In the genomic region with DNA sequence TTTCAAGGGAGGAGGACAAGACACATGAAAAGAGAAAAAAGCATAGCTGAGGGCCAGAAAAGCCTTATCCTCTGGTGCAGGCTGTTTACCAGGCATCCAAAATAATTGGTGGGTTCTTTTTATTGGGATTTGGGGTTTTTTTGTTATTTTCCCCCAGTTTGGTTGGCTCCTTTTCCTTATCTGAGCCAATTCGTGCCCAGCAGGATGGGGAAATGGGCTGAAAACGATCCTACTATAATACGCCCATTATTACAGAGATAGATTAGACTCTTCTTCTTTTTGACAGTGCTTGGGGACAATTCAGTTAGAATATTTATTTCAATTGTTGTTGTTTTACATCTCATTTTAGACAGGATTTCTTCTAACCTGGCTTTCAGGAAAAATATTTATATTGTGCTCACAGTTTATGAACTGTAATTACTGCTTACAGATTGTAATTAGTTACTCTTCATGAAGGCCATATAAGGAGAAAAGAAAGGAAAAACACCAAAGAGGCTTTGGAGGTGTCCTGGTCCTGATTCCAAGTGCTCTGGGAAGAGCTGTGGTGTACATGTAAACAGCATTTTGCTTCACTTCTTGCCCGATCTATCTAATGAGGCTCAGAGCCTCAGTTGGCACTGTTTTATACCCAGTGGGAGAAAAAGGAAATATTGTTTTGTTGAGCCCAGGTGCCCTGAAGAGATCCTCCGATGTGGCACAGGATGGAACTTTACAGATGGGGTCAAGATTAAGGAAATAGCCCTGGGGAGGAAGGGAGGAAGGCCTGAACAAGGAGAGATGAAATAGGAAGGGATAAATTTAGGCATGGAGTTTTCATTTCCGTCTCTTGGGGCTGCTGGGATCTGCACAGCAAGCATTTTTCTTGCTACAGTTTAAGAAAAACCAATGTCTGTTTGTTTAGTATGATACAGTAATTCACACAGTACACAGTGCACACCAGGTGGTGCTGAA, we compare ENCODE assay signal across 1 cellular context.
TF ChIP-seq lines count a peak whose summit lies in the region.

No MANE protein-coding gene starts in this region.

TF ChIP-seq in HepG2, 621 proteins besides CTCF, POLR2A, EP300 and RAD21 (continued from another document and continues in another):
- TF ChIP-seq, protein P1, sequence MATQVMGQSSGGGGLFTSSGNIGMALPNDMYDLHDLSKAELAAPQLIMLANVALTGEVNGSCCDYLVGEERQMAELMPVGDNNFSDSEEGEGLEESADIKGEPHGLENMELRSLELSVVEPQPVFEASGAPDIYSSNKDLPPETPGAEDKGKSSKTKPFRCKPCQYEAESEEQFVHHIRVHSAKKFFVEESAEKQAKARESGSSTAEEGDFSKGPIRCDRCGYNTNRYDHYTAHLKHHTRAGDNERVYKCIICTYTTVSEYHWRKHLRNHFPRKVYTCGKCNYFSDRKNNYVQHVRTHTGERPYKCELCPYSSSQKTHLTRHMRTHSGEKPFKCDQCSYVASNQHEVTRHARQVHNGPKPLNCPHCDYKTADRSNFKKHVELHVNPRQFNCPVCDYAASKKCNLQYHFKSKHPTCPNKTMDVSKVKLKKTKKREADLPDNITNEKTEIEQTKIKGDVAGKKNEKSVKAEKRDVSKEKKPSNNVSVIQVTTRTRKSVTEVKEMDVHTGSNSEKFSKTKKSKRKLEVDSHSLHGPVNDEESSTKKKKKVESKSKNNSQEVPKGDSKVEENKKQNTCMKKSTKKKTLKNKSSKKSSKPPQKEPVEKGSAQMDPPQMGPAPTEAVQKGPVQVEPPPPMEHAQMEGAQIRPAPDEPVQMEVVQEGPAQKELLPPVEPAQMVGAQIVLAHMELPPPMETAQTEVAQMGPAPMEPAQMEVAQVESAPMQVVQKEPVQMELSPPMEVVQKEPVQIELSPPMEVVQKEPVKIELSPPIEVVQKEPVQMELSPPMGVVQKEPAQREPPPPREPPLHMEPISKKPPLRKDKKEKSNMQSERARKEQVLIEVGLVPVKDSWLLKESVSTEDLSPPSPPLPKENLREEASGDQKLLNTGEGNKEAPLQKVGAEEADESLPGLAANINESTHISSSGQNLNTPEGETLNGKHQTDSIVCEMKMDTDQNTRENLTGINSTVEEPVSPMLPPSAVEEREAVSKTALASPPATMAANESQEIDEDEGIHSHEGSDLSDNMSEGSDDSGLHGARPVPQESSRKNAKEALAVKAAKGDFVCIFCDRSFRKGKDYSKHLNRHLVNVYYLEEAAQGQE (IDR thresholded peaks at IDR 0.05; ENCODE audit: borderline replicate concordance in 1 of 2, low read depth in 1 of 2, low read length in 2 of 2), result 0 out of 4 replicates have a peak, but pooled peaks of 1 of the 2 experiments have one; percentile 0
- TF ChIP-seq PAF1 (CRISPR knock-in tag; IDR thresholded peaks at IDR 0.05) (no peak), CCDC6 (CRISPR knock-in tag; IDR thresholded peaks at IDR 0.05) (no peak), MED1 (CRISPR knock-in tag; IDR thresholded peaks at IDR 0.05) (peak; percentile 45), CENPT (CRISPR knock-in tag; IDR thresholded peaks at IDR 0.05; ENCODE audit: low read depth) (no peak), ZNF205 (CRISPR knock-in tag; IDR thresholded peaks at IDR 0.05) (peak; percentile 18; the same call in 1 of the 2 replicates), ZNF567 (CRISPR knock-in tag; IDR thresholded peaks at IDR 0.05; ENCODE audit: borderline replicate concordance) (0 out of 2 replicates have a peak, but pooled peaks have one; percentile 66), PHB2 (IDR thresholded peaks at IDR 0.05; ENCODE audit: partially characterized antibody) (no peak), MIXL1 (CRISPR knock-in tag; IDR thresholded peaks at IDR 0.05) (peak; percentile 6; the same call in 1 of the 2 replicates), RXRB (CRISPR knock-in tag; IDR thresholded peaks at IDR 0.05; ENCODE audit: borderline replicate concordance) (peak; percentile 14), MIER3 (CRISPR knock-in tag; IDR thresholded peaks at IDR 0.05; ENCODE audit: borderline replicate concordance) (no peak), RAD51 (IDR thresholded peaks at IDR 0.05; ENCODE audit: borderline replicate concordance) (no peak), HDAC1 (CRISPR knock-in tag; IDR thresholded peaks at IDR 0.05) (peak; percentile 5; the same call in 1 of the 2 replicates), GABPA (IDR thresholded peaks at IDR 0.05; ENCODE audit: low read depth, low read length) (no peak), GABPA (CRISPR knock-in tag; IDR thresholded peaks at IDR 0.05; ENCODE audit: low read depth) (0 out of 2 replicates have a peak, but pooled peaks have one; percentile 31), ZNF383 (CRISPR knock-in tag; IDR thresholded peaks at IDR 0.05; ENCODE audit: borderline replicate concordance) (0 out of 2 replicates have a peak, but pooled peaks have one; percentile 82), ZFY (CRISPR knock-in tag; IDR thresholded peaks at IDR 0.05) (0 out of 2 replicates have a peak, but pooled peaks have one; percentile 37), ZNF441 (CRISPR knock-in tag; IDR thresholded peaks at IDR 0.05; ENCODE audit: borderline replicate concordance) (peak; percentile 8; the same call in 1 of the 2 replicates), ZNF317 (CRISPR knock-in tag; IDR thresholded peaks at IDR 0.05) (0 out of 2 replicates have a peak, but pooled peaks have one; percentile 20), SP140L (CRISPR knock-in tag; IDR thresholded peaks at IDR 0.05; ENCODE audit: borderline replicate concordance) (0 out of 2 replicates have a peak, but pooled peaks have one; percentile 14), MAFF (IDR thresholded peaks at IDR 0.05; ENCODE audit: low read depth, low read length) (peak; percentile 66), PHF5A (CRISPR knock-in tag; IDR thresholded peaks at IDR 0.05; ENCODE audit: low read depth, unreplicated experiment) (peak; percentile 11), NCOA1 (CRISPR knock-in tag; IDR thresholded peaks at IDR 0.05) (0 out of 2 replicates have a peak, but pooled peaks have one; percentile 42)
- TF ChIP-seq, protein P2, sequence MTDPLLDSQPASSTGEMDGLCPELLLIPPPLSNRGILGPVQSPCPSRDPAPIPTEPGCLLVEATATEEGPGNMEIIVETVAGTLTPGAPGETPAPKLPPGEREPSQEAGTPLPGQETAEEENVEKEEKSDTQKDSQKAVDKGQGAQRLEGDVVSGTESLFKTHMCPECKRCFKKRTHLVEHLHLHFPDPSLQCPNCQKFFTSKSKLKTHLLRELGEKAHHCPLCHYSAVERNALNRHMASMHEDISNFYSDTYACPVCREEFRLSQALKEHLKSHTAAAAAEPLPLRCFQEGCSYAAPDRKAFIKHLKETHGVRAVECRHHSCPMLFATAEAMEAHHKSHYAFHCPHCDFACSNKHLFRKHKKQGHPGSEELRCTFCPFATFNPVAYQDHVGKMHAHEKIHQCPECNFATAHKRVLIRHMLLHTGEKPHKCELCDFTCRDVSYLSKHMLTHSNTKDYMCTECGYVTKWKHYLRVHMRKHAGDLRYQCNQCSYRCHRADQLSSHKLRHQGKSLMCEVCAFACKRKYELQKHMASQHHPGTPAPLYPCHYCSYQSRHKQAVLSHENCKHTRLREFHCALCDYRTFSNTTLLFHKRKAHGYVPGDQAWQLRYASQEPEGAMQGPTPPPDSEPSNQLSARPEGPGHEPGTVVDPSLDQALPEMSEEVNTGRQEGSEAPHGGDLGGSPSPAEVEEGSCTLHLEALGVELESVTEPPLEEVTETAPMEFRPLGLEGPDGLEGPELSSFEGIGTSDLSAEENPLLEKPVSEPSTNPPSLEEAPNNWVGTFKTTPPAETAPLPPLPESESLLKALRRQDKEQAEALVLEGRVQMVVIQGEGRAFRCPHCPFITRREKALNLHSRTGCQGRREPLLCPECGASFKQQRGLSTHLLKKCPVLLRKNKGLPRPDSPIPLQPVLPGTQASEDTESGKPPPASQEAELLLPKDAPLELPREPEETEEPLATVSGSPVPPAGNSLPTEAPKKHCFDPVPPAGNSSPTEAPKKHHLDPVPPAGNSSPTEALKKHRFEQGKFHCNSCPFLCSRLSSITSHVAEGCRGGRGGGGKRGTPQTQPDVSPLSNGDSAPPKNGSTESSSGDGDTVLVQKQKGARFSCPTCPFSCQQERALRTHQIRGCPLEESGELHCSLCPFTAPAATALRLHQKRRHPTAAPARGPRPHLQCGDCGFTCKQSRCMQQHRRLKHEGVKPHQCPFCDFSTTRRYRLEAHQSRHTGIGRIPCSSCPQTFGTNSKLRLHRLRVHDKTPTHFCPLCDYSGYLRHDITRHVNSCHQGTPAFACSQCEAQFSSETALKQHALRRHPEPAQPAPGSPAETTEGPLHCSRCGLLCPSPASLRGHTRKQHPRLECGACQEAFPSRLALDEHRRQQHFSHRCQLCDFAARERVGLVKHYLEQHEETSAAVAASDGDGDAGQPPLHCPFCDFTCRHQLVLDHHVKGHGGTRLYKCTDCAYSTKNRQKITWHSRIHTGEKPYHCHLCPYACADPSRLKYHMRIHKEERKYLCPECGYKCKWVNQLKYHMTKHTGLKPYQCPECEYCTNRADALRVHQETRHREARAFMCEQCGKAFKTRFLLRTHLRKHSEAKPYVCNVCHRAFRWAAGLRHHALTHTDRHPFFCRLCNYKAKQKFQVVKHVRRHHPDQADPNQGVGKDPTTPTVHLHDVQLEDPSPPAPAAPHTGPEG (CRISPR knock-in tag; IDR thresholded peaks at IDR 0.05), result 0 out of 2 replicates have a peak, but pooled peaks have one; percentile 14
- TF ChIP-seq, protein P3, sequence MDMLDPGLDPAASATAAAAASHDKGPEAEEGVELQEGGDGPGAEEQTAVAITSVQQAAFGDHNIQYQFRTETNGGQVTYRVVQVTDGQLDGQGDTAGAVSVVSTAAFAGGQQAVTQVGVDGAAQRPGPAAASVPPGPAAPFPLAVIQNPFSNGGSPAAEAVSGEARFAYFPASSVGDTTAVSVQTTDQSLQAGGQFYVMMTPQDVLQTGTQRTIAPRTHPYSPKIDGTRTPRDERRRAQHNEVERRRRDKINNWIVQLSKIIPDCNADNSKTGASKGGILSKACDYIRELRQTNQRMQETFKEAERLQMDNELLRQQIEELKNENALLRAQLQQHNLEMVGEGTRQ (IDR thresholded peaks at IDR 0.05; ENCODE audit: low read depth, low read length), result no peak
- TF ChIP-seq, protein P3 (CRISPR knock-in tag; IDR thresholded peaks at IDR 0.05; ENCODE audit: borderline replicate concordance), result no peak
- TF ChIP-seq, protein P4, sequence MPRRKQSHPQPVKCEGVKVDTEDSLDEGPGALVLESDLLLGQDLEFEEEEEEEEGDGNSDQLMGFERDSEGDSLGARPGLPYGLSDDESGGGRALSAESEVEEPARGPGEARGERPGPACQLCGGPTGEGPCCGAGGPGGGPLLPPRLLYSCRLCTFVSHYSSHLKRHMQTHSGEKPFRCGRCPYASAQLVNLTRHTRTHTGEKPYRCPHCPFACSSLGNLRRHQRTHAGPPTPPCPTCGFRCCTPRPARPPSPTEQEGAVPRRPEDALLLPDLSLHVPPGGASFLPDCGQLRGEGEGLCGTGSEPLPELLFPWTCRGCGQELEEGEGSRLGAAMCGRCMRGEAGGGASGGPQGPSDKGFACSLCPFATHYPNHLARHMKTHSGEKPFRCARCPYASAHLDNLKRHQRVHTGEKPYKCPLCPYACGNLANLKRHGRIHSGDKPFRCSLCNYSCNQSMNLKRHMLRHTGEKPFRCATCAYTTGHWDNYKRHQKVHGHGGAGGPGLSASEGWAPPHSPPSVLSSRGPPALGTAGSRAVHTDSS (CRISPR knock-in tag; conservative IDR thresholded peaks at IDR 0.05), result 0 out of 2 replicates have a peak, but pooled peaks have one; percentile 17
- TF ChIP-seq, protein P5, sequence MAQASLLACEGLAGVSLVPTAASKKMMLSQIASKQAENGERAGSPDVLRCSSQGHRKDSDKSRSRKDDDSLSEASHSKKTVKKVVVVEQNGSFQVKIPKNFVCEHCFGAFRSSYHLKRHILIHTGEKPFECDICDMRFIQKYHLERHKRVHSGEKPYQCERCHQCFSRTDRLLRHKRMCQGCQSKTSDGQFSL (CRISPR knock-in tag; IDR thresholded peaks at IDR 0.05), result no peak
- TF ChIP-seq, protein P6, sequence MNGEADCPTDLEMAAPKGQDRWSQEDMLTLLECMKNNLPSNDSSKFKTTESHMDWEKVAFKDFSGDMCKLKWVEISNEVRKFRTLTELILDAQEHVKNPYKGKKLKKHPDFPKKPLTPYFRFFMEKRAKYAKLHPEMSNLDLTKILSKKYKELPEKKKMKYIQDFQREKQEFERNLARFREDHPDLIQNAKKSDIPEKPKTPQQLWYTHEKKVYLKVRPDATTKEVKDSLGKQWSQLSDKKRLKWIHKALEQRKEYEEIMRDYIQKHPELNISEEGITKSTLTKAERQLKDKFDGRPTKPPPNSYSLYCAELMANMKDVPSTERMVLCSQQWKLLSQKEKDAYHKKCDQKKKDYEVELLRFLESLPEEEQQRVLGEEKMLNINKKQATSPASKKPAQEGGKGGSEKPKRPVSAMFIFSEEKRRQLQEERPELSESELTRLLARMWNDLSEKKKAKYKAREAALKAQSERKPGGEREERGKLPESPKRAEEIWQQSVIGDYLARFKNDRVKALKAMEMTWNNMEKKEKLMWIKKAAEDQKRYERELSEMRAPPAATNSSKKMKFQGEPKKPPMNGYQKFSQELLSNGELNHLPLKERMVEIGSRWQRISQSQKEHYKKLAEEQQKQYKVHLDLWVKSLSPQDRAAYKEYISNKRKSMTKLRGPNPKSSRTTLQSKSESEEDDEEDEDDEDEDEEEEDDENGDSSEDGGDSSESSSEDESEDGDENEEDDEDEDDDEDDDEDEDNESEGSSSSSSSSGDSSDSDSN (CRISPR knock-in tag; IDR thresholded peaks at IDR 0.05), result peak; percentile 20; the same call in 1 of the 2 replicates
- TF ChIP-seq, protein P7, sequence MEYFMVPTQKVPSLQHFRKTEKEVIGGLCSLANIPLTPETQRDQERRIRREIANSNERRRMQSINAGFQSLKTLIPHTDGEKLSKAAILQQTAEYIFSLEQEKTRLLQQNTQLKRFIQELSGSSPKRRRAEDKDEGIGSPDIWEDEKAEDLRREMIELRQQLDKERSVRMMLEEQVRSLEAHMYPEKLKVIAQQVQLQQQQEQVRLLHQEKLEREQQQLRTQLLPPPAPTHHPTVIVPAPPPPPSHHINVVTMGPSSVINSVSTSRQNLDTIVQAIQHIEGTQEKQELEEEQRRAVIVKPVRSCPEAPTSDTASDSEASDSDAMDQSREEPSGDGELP (IDR thresholded peaks at IDR 0.05; ENCODE audit: borderline replicate concordance, low read depth), result 0 out of 2 replicates have a peak, but pooled peaks have one; percentile 4
- TF ChIP-seq, protein P8, sequence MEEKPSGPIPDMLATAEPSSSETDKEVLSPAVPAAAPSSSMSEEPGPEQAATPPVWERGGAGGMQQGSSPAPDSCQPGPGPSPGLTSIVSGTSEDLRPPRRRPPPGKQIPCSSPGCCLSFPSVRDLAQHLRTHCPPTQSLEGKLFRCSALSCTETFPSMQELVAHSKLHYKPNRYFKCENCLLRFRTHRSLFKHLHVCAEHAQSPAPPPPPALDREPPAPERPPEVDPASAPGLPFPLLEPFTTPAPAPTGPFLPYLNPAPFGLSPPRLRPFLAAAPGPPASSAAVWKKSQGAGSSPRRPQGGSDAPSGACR (CRISPR knock-in tag; IDR thresholded peaks at IDR 0.05), result 0 out of 2 replicates have a peak, but pooled peaks have one; percentile 0
